In genomic region chr11:45685976-45686375, GRCh38 we compare ENCODE assay signal across 29 cellular contexts. TPM values are rescaled to one million over a fixed set of nuclear protein-coding genes. Genes with fewer than 3 reads are reported as not detected.
"Had no signal": no experiment of that assay in that cellular context is flagged by ENCODE, and none has a peak within 500 bp of the region (broad histone marks: within the 10 kb centered on the region; RNA-seq: fewer than 3 reads in every experiment).

No MANE protein-coding gene starts in this region.

- ATAC-seq: naive thymus-derived CD4-positive, alpha-beta T cell; natural killer cell; psoas muscle; right cardiac atrium; right lobe of liver; stimulated activated memory B cell treated with anti-CD40 and anti-IgM and Interleukin-4, amounts not matched to agents 10 μg/mL and 1 μg/mL and 100 μg/mL, for 72 hours; stimulated activated naive CD8-positive, alpha-beta T cell treated with anti-CD3 and anti-CD28 coated beads, Interleukin-15, amount 100 ng/mL, for 72 hours; stimulated activated naive CD8-positive, alpha-beta T cell treated with anti-CD3 and anti-CD28 coated beads, Interleukin-15, Interleukin-2, amounts not matched to agents 100 U/mL and 50 U/mL, for 24 hours; upper lobe of right lung had no signal

- H3K79me2 ChIP-seq: parathyroid adenoma had no signal

- H3K27me3 ChIP-seq: ovary, right lobe of liver, sigmoid colon, thyroid gland, tibial nerve, upper lobe of right lung, uterus had no signal

- H3K9me3 ChIP-seq: ovary, psoas muscle, right lobe of liver, sigmoid colon, thoracic aorta, thyroid gland, tibial nerve, upper lobe of right lung, uterus had no signal

- H3K4me3 Mint-ChIP-seq: naive thymus-derived CD4-positive, alpha-beta T cell; natural killer cell; nephron; neural progenitor cell; stimulated activated memory B cell treated with anti-CD40 and anti-IgM and Interleukin-4, amounts not matched to agents 10 μg/mL and 1 μg/mL and 100 μg/mL, for 72 hours; stimulated activated naive CD8-positive, alpha-beta T cell treated with anti-CD3 and anti-CD28 coated beads, Interleukin-15, amount 100 ng/mL, for 72 hours; type B pancreatic cell had no signal

- H3K27ac Mint-ChIP-seq: naive thymus-derived CD4-positive, alpha-beta T cell; natural killer cell; nephron; neural progenitor cell; progenitor cell of endocrine pancreas; stimulated activated memory B cell treated with anti-CD40 and anti-IgM and Interleukin-4, amounts not matched to agents 10 μg/mL and 1 μg/mL and 100 μg/mL, for 72 hours; stimulated activated naive CD8-positive, alpha-beta T cell treated with anti-CD3 and anti-CD28 coated beads, Interleukin-15, amount 100 ng/mL, for 72 hours; type B pancreatic cell had no signal

- H3K4me1 Mint-ChIP-seq: natural killer cell; stimulated activated memory B cell treated with anti-CD40 and anti-IgM and Interleukin-4, amounts not matched to agents 10 μg/mL and 1 μg/mL and 100 μg/mL, for 72 hours had no signal

- DNase-seq: naive thymus-derived CD4-positive, alpha-beta T cell; natural killer cell; occipital lobe; ovary; posterior cingulate gyrus; psoas muscle; right cardiac atrium; right lobe of liver; sigmoid colon; small intestine; stimulated activated CD4-positive, alpha-beta T cell treated with anti-CD3 and anti-CD28 coated beads, Interleukin-12 subunit alpha, Interleukin-12 subunit beta, amount 100 ng/mL, for 4 hours; stimulated activated CD4-positive, alpha-beta T cell treated with anti-CD3 and anti-CD28 coated beads, Interleukin-1b, Interleukin-23, amount 100 ng/mL, for 48 hours; stimulated activated CD4-positive, alpha-beta T cell treated with anti-CD3 and anti-CD28 coated beads, Interleukin-4, amount 100 ng/mL, for 1 hour; stimulated activated CD4-positive, alpha-beta T cell treated with anti-CD3 and anti-CD28 coated beads, Interleukin-4, amount 100 ng/mL, for 4 hours; stimulated activated CD8-positive, alpha-beta memory T cell treated with anti-CD3 and anti-CD28 coated beads, Interleukin-4, amount 100 ng/mL, for 48 hours; stimulated activated naive CD4-positive, alpha-beta T cell; stimulated activated naive CD8-positive, alpha-beta T cell treated with anti-CD3 and anti-CD28 coated beads, Interleukin-15, amount 100 ng/mL, for 72 hours; stimulated activated naive CD8-positive, alpha-beta T cell treated with anti-CD3 and anti-CD28 coated beads, Interleukin-15, Interleukin-2, amounts not matched to agents 100 U/mL and 50 U/mL, for 24 hours; upper lobe of right lung; uterus had no signal

- H3K9me3 Mint-ChIP-seq: naive thymus-derived CD4-positive, alpha-beta T cell; natural killer cell; nephron; neural progenitor cell; stimulated activated memory B cell treated with anti-CD40 and anti-IgM and Interleukin-4, amounts not matched to agents 10 μg/mL and 1 μg/mL and 100 μg/mL, for 72 hours; stimulated activated naive CD8-positive, alpha-beta T cell treated with anti-CD3 and anti-CD28 coated beads, Interleukin-15, amount 100 ng/mL, for 72 hours; type B pancreatic cell had no signal

- H2AFZ ChIP-seq: neural progenitor cell, parathyroid adenoma had no signal

- H3K36me3 ChIP-seq: neural progenitor cell, ovary, right lobe of liver, sigmoid colon, thoracic aorta, thyroid gland, tibial nerve, upper lobe of right lung, uterus had no signal

- H3K27ac ChIP-seq: neural progenitor cell, ovary, parathyroid adenoma, psoas muscle, right lobe of liver, sigmoid colon, thoracic aorta, thyroid gland, tibial nerve, upper lobe of right lung, uterus had no signal

- H3K4me3 ChIP-seq: neural progenitor cell, ovary, psoas muscle, right lobe of liver, sigmoid colon, thoracic aorta, thyroid gland, tibial nerve, upper lobe of right lung, uterus had no signal

- H3K4me1 ChIP-seq: parathyroid adenoma, psoas muscle, right lobe of liver, thyroid gland, tibial nerve, upper lobe of right lung, uterus had no signal

- H3K36me3 Mint-ChIP-seq: naive thymus-derived CD4-positive, alpha-beta T cell; natural killer cell; neural progenitor cell; stimulated activated memory B cell treated with anti-CD40 and anti-IgM and Interleukin-4, amounts not matched to agents 10 μg/mL and 1 μg/mL and 100 μg/mL, for 72 hours; type B pancreatic cell had no signal

- H3K9ac ChIP-seq: neural progenitor cell, parathyroid adenoma had no signal

RNA-seq across cellular contexts. Expression of gene CHST1, which starts 20.6 kb away (rescaled TPM):
- total RNA-seq: naive thymus-derived CD4-positive, alpha-beta T cell; natural killer cell had no signal
- polyA plus RNA-seq: naive thymus-derived CD4-positive, alpha-beta T cell had no signal
